8 cellular contexts compared by ENCODE assay signal in genomic region chr1:221839321-221839720, GRCh38.
A peak's percentile ranks its signal among the peaks of the same experiment; 100 is the strongest.
DNase-seq lines count a peak whose midpoint lies in the region; ATAC-seq and TF ChIP-seq lines count a peak whose summit lies in the region.

No MANE protein-coding gene starts in this region.

- WGBS in testis, 2 donors, result 64 to 80% methylated on average over 1 of the region's 1 CpG
- WGBS in spleen, 5 donors, result 69 to 88% (median 83%) methylated on average over 1 of the region's 1 CpG

- H3K27me3 ChIP-seq in BLaER1 (no peaks in the 10 kb centered on the region), testis (no peaks in the 10 kb centered on the region), spleen (replicated peaks in 1 of 7) (no peaks in the 10 kb centered on the region)
- H3K27me3 ChIP-seq in CD4-positive, alpha-beta T cell (ENCODE audit: control insufficient read depth, insufficient read depth, low read length), result no peaks in the 10 kb centered on the region

- ATAC-seq in GM19397 (IDR thresholded peaks at IDR 0.05; ENCODE audit: unreplicated experiment) (peak; percentile 12), HG03097 (IDR thresholded peaks at IDR 0.05; ENCODE audit: low FRiP score, unreplicated experiment) (peak; percentile 8)
- no peak for ATAC-seq in CD4-positive, alpha-beta T cell (ENCODE audit: poor library complexity)

- POLR2A ChIA-PET in CD4-positive, alpha-beta T cell (lab: Charles Lee), result no interaction called here

- H3K36me3 Mint-ChIP-seq in activated naive CD8-positive, alpha-beta T cell, result no peaks in the 10 kb centered on the region
- H3K36me3 Mint-ChIP-seq in CD4-positive, alpha-beta T cell (ENCODE audit: low read depth), result no peaks in the 10 kb centered on the region

- no peaks in the 10 kb centered on the region for H3K9me3 ChIP-seq in BLaER1
- no peaks in the 10 kb centered on the region for H3K9me3 ChIP-seq in CD4-positive, alpha-beta T cell (ENCODE audit: control insufficient read depth, low read length)
- H3K9me3 ChIP-seq in testis, result no peaks in the 10 kb centered on the region
- no peaks in the 10 kb centered on the region for H3K9me3 ChIP-seq in spleen

- peaks cover 1% of the 10 kb centered on the region for H3K27me3 Mint-ChIP-seq in activated naive CD8-positive, alpha-beta T cell
- no peaks in the 10 kb centered on the region for H3K27me3 Mint-ChIP-seq in CD4-positive, alpha-beta T cell

- intact Hi-C loops in CD4-positive, alpha-beta T cell (cut with DNase I, micrococcal nuclease), result loop anchor here in 1 of 2 experiments (10.0 kb wide), 1 partner anchor 55 kb away; no protein-coding TSS in a partner anchor
- intact Hi-C loops in testis (cut with DNase I; ENCODE audit: low total_unique reads) (no loop called here), spleen (cut with DNase I; ENCODE audit: low total_unique reads) (no loop called here)

- no peaks in the 10 kb centered on the region for H3K36me3 ChIP-seq in BLaER1
- no peaks in the 10 kb centered on the region for H3K36me3 ChIP-seq in testis (ENCODE audit: low read depth, missing control alignments)
- no peaks in the 10 kb centered on the region for H3K36me3 ChIP-seq in spleen

- peaks cover 37% of the 10 kb centered on the region for H3K4me1 Mint-ChIP-seq in activated naive CD8-positive, alpha-beta T cell (ENCODE audit: low read depth)
- peaks cover 19% of the 10 kb centered on the region for H3K4me1 Mint-ChIP-seq in CD4-positive, alpha-beta T cell (ENCODE audit: low read depth)

- H3K27ac Mint-ChIP-seq in activated naive CD8-positive, alpha-beta T cell, result peak overlapping the region; percentile 96
- H3K27ac Mint-ChIP-seq in CD4-positive, alpha-beta T cell, result no peak overlapping the region

- no peak overlapping the region for H3K4me3 ChIP-seq in BLaER1
- no peak overlapping the region for H3K4me3 ChIP-seq in testis
- no peak overlapping the region for H3K4me3 ChIP-seq in spleen

- no peaks in the 10 kb centered on the region for H3K9me3 Mint-ChIP-seq in activated naive CD8-positive, alpha-beta T cell (ENCODE audit: low read depth)
- H3K9me3 Mint-ChIP-seq in CD4-positive, alpha-beta T cell, result no peaks in the 10 kb centered on the region

- TF ChIP-seq CTCF in CD4-positive, alpha-beta T cell (IDR thresholded peaks at IDR 0.05), result no peak
- TF ChIP-seq CTCF in testis (IDR thresholded peaks at IDR 0.05) (no peak), spleen (IDR thresholded peaks at IDR 0.05 in 8 of 11, conservative IDR thresholded peaks at IDR 0.05 in 3 of 11) (no peak)

- H3K9ac ChIP-seq in BLaER1, result no peak overlapping the region

- no peak for DNase-seq in CD4-positive, alpha-beta T cell
- DNase-seq in testis (no peak), spleen (no peak), SK-N-DZ (ENCODE audit: low spot score) (no peak)

- no peaks in the 10 kb centered on the region for H4K20me1 ChIP-seq in BLaER1

- H3K27ac ChIP-seq in BLaER1, result peak overlapping the region; percentile 78
- H3K27ac ChIP-seq in CD4-positive, alpha-beta T cell (ENCODE audit: low read depth, low read length), result no peak overlapping the region
- no peak overlapping the region for H3K27ac ChIP-seq in testis
- H3K27ac ChIP-seq in spleen, result no peak overlapping the region

- CTCF ChIA-PET in CD4-positive, alpha-beta T cell (lab: Charles Lee), result no interaction called here

- H3K4me3 Mint-ChIP-seq in activated naive CD8-positive, alpha-beta T cell, result peak overlapping the region; percentile 18
- no peak overlapping the region for H3K4me3 Mint-ChIP-seq in CD4-positive, alpha-beta T cell

- no peak for TF ChIP-seq POLR2A in testis (IDR thresholded peaks at IDR 0.05)
- TF ChIP-seq POLR2A in spleen (IDR thresholded peaks at IDR 0.05), result no peak

- peaks cover 56% of the 10 kb centered on the region for H3K4me1 ChIP-seq in BLaER1
- H3K4me1 ChIP-seq in testis, result no peaks in the 10 kb centered on the region
- H3K4me1 ChIP-seq in spleen, result peaks cover 0 to 30% (median 5%) of the 10 kb centered on the region in 6 donors

- peak overlapping the region; percentile 82 for H3K4me2 ChIP-seq in BLaER1
